ENCODE assay signal across 9 cellular contexts in genomic region chr14:100204835-100205167, GRCh38. TPM values are rescaled to one million over a fixed set of nuclear protein-coding genes. Genes with fewer than 3 reads are reported as not detected.
DNase-seq lines count a peak whose midpoint lies in the region; ATAC-seq and TF ChIP-seq lines count a peak whose summit lies in the region.
"Not testable (repeated sequence)": the region's sequence is repeated elsewhere in the genome, so short reads cannot be mapped to it uniquely, and the experiment has no call there.
"Had no signal": no experiment of that assay in that cellular context is flagged by ENCODE, and none has a peak within 500 bp of the region (broad histone marks: within the 10 kb centered on the region; RNA-seq: fewer than 3 reads in every experiment).

No MANE protein-coding gene starts in this region.

- H2BK120ac ChIP-seq in trophoblast cell (ENCODE audit: insufficient read depth, low read length, poor library complexity) = not testable (repeated sequence)

- not testable (repeated sequence) for H3K79me2 ChIP-seq in hepatocyte; trophoblast cell (ENCODE audit: control insufficient read depth, insufficient read depth, low read length, poor library complexity)

- intact Hi-C loops in Caco-2 (cut with micrococcal nuclease; ENCODE audit: unreplicated experiment) = loop anchor here (1.0 kb wide), 1 partner anchor 10 kb away; no protein-coding TSS in a partner anchor
- intact Hi-C loops in body of pancreas (cut with DNase I); upper lobe of right lung (cut with DNase I): not testable (repeated sequence)

- WGBS in body of pancreas, 2 donors = 71 to 83% methylated on average over 7 of the region's 7 CpGs
- 93% methylated on average over 7 of the region's 7 CpGs for WGBS in hepatocyte (ENCODE audit: low lambda C conversion rate, missing lambda C conversion rate)
- WGBS in liver = 78% methylated on average over 7 of the region's 7 CpGs
- no CpG with 5 or more reads among the region's 7 CpGs for WGBS in trophoblast cell (ENCODE audit: extremely low coverage, insufficient coverage, insufficient read length)

- H4K91ac ChIP-seq in trophoblast cell (ENCODE audit: low read depth, low read length) = not testable (repeated sequence)

- POLR2A ChIA-PET in Caco-2 (lab: Charles Lee) = interaction anchor here (0.5 to 1.8 kb wide), 6 partner anchors 10 to 74 kb away, joined by 3 to 12 read pairs (median 6); partner anchors contain the start of gene DEGS2
- POLR2A ChIA-PET in RWPE1 (lab: Yijun Ruan, JAX; ENCODE audit: low non-redundant PET) = interaction anchor here (0.8 to 2.0 kb wide), 2 partner anchors 10 to 36 kb away, joined by 5 to 6 read pairs; no protein-coding TSS in a partner anchor

- not testable (repeated sequence) for H3K18ac ChIP-seq in trophoblast cell (ENCODE audit: low read length)

- not testable (repeated sequence) for H3K9ac ChIP-seq in liver (ENCODE audit: low read depth in 1 of 2, low read length in 2 of 2); trophoblast cell (ENCODE audit: low read length)

- BruUV-seq in Caco-2 (replicated peaks; lab: Mats Ljungman, UMichigan) = not testable (repeated sequence)

- not testable (repeated sequence) for H3K4me1 Mint-ChIP-seq in Caco-2 (ENCODE audit: low read depth, unreplicated experiment)

- H3K27ac ChIP-seq in RWPE1 = peak overlapping the region; percentile 72
- peak overlapping the region in 3 of 4 donors; percentile 60 to 81 (median 62) for H3K27ac ChIP-seq in body of pancreas
- peak overlapping the region; percentile 84 for H3K27ac ChIP-seq in hepatocyte
- peak overlapping the region in 1 of 2 donors; percentile 4 for H3K27ac ChIP-seq in liver (ENCODE audit: low read depth in 1 of 2, low read length in 2 of 2)
- peak overlapping the region; percentile 14 for H3K27ac ChIP-seq in trophoblast cell (ENCODE audit: low read depth, low read length)
- peak overlapping the region; percentile 6 for H3K27ac ChIP-seq in upper lobe of right lung

- TF ChIP-seq CTCF in Caco-2 (IDR thresholded peaks at IDR 0.05; ENCODE audit: insufficient read depth in 1 of 2, low read depth in 1 of 2, low read length in 1 of 2, severe bottlenecking in 1 of 2, unreplicated experiment in 1 of 2); RWPE1 (conservative IDR thresholded peaks at IDR 0.05; ENCODE audit: low read depth); body of pancreas (IDR thresholded peaks at IDR 0.05); hepatocyte (IDR thresholded peaks at IDR 0.05; ENCODE audit: poor library complexity); liver (IDR thresholded peaks at IDR 0.05; ENCODE audit: low read depth, low read length, missing input control); upper lobe of right lung (IDR thresholded peaks at IDR 0.05): not testable (repeated sequence)

- H3K36me3 Mint-ChIP-seq in Caco-2 (ENCODE audit: insufficient read depth, unreplicated experiment) = not testable (repeated sequence)

- H3K4me1 ChIP-seq in Caco-2 (peaks cover 14% of the 10 kb centered on the region), body of pancreas (peaks cover 19% of the 10 kb centered on the region), liver (ENCODE audit: control insufficient read depth in 4 of 4, insufficient read depth in 4 of 4, low read length in 3 of 4) (peaks cover 5 to 12% (median 6%) of the 10 kb centered on the region in 4 donors)
- H3K4me1 ChIP-seq in hepatocyte (ENCODE audit: insufficient read depth); trophoblast cell (ENCODE audit: control insufficient read depth in 1 of 2, insufficient read depth in 2 of 2, low read length in 2 of 2); upper lobe of right lung: not testable (repeated sequence)

- peak overlapping the region; percentile 39 for H3K4me2 ChIP-seq in hepatocyte
- not testable (repeated sequence) for H3K4me2 ChIP-seq in trophoblast cell (ENCODE audit: low read length)

- H3K4me3 ChIP-seq in Caco-2 (ENCODE audit: low read depth, low read length); body of pancreas; hepatocyte; liver (ENCODE audit: low read depth in 1 of 3, low read length in 3 of 3); trophoblast cell (ENCODE audit: low read depth, low read length); upper lobe of right lung: not testable (repeated sequence)

- not testable (repeated sequence) for H2BK12ac ChIP-seq in trophoblast cell (ENCODE audit: low read length)

- not testable (repeated sequence) for H3K27me3 Mint-ChIP-seq in Caco-2 (ENCODE audit: insufficient read depth, unreplicated experiment)

- H4K8ac ChIP-seq in trophoblast cell (ENCODE audit: low read depth, low read length) = not testable (repeated sequence)

- H3K36me3 ChIP-seq in Caco-2 (ENCODE audit: control insufficient read depth, insufficient read depth, low read length); body of pancreas (replicated peaks in 1 of 2; ENCODE audit: insufficient read depth in 1 of 2, low read depth in 2 of 2); hepatocyte (replicated peaks; ENCODE audit: insufficient read depth, low read depth); liver (ENCODE audit: control insufficient read depth in 4 of 4, insufficient read depth in 3 of 4, low read depth in 1 of 4, low read length in 3 of 4); trophoblast cell (ENCODE audit: control insufficient read depth in 1 of 2, insufficient read depth in 2 of 2, low read length in 2 of 2); upper lobe of right lung: not testable (repeated sequence)

- DNase-seq in Caco-2; RWPE1 (ENCODE audit: low spot score); body of pancreas; hepatocyte (ENCODE audit: low spot score); trophoblast cell; upper lobe of right lung: not testable (repeated sequence)

- not testable (repeated sequence) for H2AK5ac ChIP-seq in trophoblast cell (ENCODE audit: low read length)

- H3K79me1 ChIP-seq in trophoblast cell (ENCODE audit: low read length) = not testable (repeated sequence)

- not testable (repeated sequence) for H3K14ac ChIP-seq in trophoblast cell (ENCODE audit: low read length)

- not testable (repeated sequence) for H3K27me3 ChIP-seq in Caco-2 (replicated peaks; ENCODE audit: control insufficient read depth, insufficient read depth, low read length); body of pancreas; hepatocyte; liver (ENCODE audit: control insufficient read depth in 4 of 4, insufficient read depth in 4 of 4, low read length in 3 of 4); trophoblast cell (ENCODE audit: insufficient read depth, low read length); upper lobe of right lung

- not testable (repeated sequence) for TF ChIP-seq RAD21 in liver (IDR thresholded peaks at IDR 0.05)

- not testable (repeated sequence) for H3K4me3 Mint-ChIP-seq in Caco-2 (ENCODE audit: unreplicated experiment)

- CTCF ChIA-PET in Caco-2 (lab: Charles Lee) (interaction anchor here (0.6 to 1.5 kb wide), 2 partner anchors 12 to 20 kb away, joined by 4 to 19 read pairs; no protein-coding TSS in a partner anchor), RWPE1 (lab: Yijun Ruan, JAX) (interaction anchor here (0.6 to 2.1 kb wide), 3 partner anchors 10 to 66 kb away, joined by 3 to 9 read pairs (median 8); no protein-coding TSS in a partner anchor)

- not testable (repeated sequence) for H3K23ac ChIP-seq in trophoblast cell (ENCODE audit: low read length)

- not testable (repeated sequence) for H2BK5ac ChIP-seq in trophoblast cell (ENCODE audit: low read depth, low read length, poor library complexity)

- H3K9me2 ChIP-seq in hepatocyte (replicated peaks; ENCODE audit: insufficient read depth) = not testable (repeated sequence)

- H3K9me3 ChIP-seq in Caco-2; body of pancreas; hepatocyte (ENCODE audit: low read depth); liver (ENCODE audit: control insufficient read depth in 4 of 4, low read length in 3 of 4); trophoblast cell (ENCODE audit: insufficient read depth, low read depth, low read length); upper lobe of right lung: not testable (repeated sequence)

- H3K27ac Mint-ChIP-seq in Caco-2 (ENCODE audit: unreplicated experiment) = peak overlapping the region; percentile 53

- TF ChIP-seq POLR2A in body of pancreas (IDR thresholded peaks at IDR 0.05) = not testable (repeated sequence)

- H4K20me1 ChIP-seq in hepatocyte (ENCODE audit: insufficient read depth, poor library complexity, severe bottlenecking) = not testable (repeated sequence)

- not testable (repeated sequence) for H3K9me3 Mint-ChIP-seq in Caco-2 (ENCODE audit: unreplicated experiment)

- not testable (repeated sequence) for H4K12ac ChIP-seq in trophoblast cell (ENCODE audit: low read depth, low read length)

- not testable (repeated sequence) for ATAC-seq in body of pancreas, upper lobe of right lung

- H3K4ac ChIP-seq in trophoblast cell (ENCODE audit: low read depth, low read length) = not testable (repeated sequence)

- not testable (repeated sequence) for H2AFZ ChIP-seq in hepatocyte; trophoblast cell (ENCODE audit: insufficient read depth, low read length, poor library complexity)

TF ChIP-seq in liver, 16 proteins besides CTCF, POLR2A, EP300 and RAD21:
- peak; percentile 44 for TF ChIP-seq ATF3 (IDR thresholded peaks at IDR 0.05)

RNA-seq across cellular contexts. Expression of gene YY1, which starts 34.1 kb away (rescaled TPM):
- total RNA-seq in Caco-2 (2022) (91.0 and 94.1 TPM in 2 replicates), body of pancreas (10 to 100 TPM; 27.0 to 30.3 TPM), hepatocyte (52.6 and 58.5 TPM in 2 replicates), liver (10 to 100 TPM; 30.0 to 37.4 TPM), upper lobe of right lung (69.4 TPM)
- polyA plus RNA-seq in hepatocyte (27.3 and 32.6 TPM in 2 replicates), liver (10 to 100 TPM; 15.8 to 27.5 TPM)
- polyA plus RNA-seq in trophoblast cell (2013) = 88.5 and 92.7 TPM in 2 replicates

RNA-seq across cellular contexts. Expression of gene DEGS2, which starts 45.4 kb away (rescaled TPM):
- total RNA-seq in Caco-2 (2022) (3.8 and 5.1 TPM in 2 replicates), body of pancreas (10 to 100 TPM in 1 of 2 donors, 1 to 10 TPM in 1; 7.3 to 10.5 TPM), hepatocyte (1.8 and 5.3 TPM in 2 replicates), liver (under 1 TPM; 0.17 to 0.37 TPM), upper lobe of right lung (1.7 TPM)
- polyA plus RNA-seq in hepatocyte (7.7 and 11.8 TPM in 2 replicates), liver (under 1 TPM; 0.13 to 0.42 TPM)
- polyA plus RNA-seq in trophoblast cell (2013) = 4.2 and 4.6 TPM in 2 replicates
- total RNA-seq: A673 had no signal
- polyA plus RNA-seq: BJ had no signal
